Comparison of ENCODE assay signal across 11 cellular contexts in the genomic region with DNA sequence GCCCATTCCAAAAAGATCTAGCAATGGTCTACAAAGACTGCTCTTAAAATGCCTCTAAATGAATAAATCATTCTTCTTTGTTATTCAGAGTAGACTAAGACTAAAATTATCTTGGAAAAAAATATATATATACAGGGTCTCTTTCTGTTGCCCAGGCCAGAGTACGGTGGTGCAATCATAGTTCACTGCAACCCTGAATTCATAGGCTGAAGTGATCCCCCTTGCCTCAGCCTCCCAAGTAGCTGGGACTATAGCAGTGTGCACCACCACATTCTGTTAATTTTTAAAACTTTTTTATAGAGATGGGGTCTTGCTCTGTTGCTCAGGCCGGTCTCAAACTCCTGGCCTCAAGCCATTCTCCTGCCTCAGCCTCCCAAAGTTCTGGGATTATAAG. TPM values are rescaled to one million over a fixed set of nuclear protein-coding genes. Genes with fewer than 3 reads are reported as not detected.
DNase-seq lines count a peak whose midpoint lies in the region; ATAC-seq, FAIRE-seq and TF ChIP-seq lines count a peak whose summit lies in the region.
"Had no signal": no experiment of that assay in that cellular context is flagged by ENCODE, and none has a peak within 500 bp of the region (broad histone marks: within the 10 kb centered on the region; RNA-seq: fewer than 3 reads in every experiment).

No MANE protein-coding gene starts in this region.

- peak overlapping the region; percentile 34 for H2AFZ ChIP-seq in parathyroid adenoma

- 86% methylated on average over 2 of the region's 2 CpGs for WGBS in A549 (ENCODE audit: missing lambda C conversion rate)

- CTCF ChIA-PET in A549 (lab: Yijun Ruan, JAX) = interaction anchor here (0.6 to 1.6 kb wide), 4 partner anchors 9 to 146 kb away, joined by 3 to 4 read pairs (median 3); no protein-coding TSS in a partner anchor

- FAIRE-seq in A549 (lab: Jason Lieb, UNC) = no peak

- ATAC-seq in A549 (peak; percentile 39 to 51; a peak in 3 of 6 replicates), GM18502 (IDR thresholded peaks at IDR 0.05; ENCODE audit: poor library complexity, unreplicated experiment) (no peak)
- ATAC-seq: activated CD4-positive, alpha-beta T cell treated with anti-CD3 and anti-CD28 coated beads for 36 hours had no signal

- H3K4me2 ChIP-seq in A549 = peak overlapping the region; percentile 60
- H3K4me2 ChIP-seq in parathyroid adenoma (ENCODE audit: low read length) = no peak overlapping the region

- H3K27ac ChIP-seq in A549 (peak overlapping the region; percentile 13 to 67; a peak in 4 of 6 replicates), parathyroid adenoma (peak overlapping the region; percentile 31)

- H3K4me3 ChIP-seq in A549 (no peak overlapping the region; the same call in 2 of the 3 replicates), adipocyte (ENCODE audit: low read length) (peak overlapping the region; percentile 75), fibroblast of the aortic adventitia (ENCODE audit: low read depth, low read length) (peak overlapping the region; percentile 55), parathyroid adenoma (ENCODE audit: low read depth, low read length) (no peak overlapping the region)

- H3K36me3 ChIP-seq in adipocyte (ENCODE audit: control insufficient read depth, insufficient read depth, low read length, severe bottlenecking) (no peaks in the 10 kb centered on the region), parathyroid adenoma (ENCODE audit: control insufficient read depth, insufficient read depth, low read length) (no peaks in the 10 kb centered on the region)

- TF ChIP-seq EP300 in A549 (IDR thresholded peaks at IDR 0.05) = no peak

- no peak for TF ChIP-seq POLR2A in A549 (IDR thresholded peaks at IDR 0.05; ENCODE audit: low read length)

- POLR2A ChIA-PET in A549 (lab: Yijun Ruan, JAX) = no interaction called here

- H3K4me1 ChIP-seq in A549 (peaks cover 44% of the 10 kb centered on the region), adipocyte (ENCODE audit: control insufficient read depth, insufficient read depth, low read length) (peaks cover 38% of the 10 kb centered on the region), parathyroid adenoma (peaks cover 23% of the 10 kb centered on the region)

- no peak for TF ChIP-seq CTCF in A549 (IDR thresholded peaks at IDR 0.05)
- TF ChIP-seq CTCF in fibroblast of the aortic adventitia (IDR thresholded peaks at IDR 0.05; ENCODE audit: insufficient read depth, low read length) = no peak
- TF ChIP-seq CTCF in parathyroid adenoma (IDR thresholded peaks at IDR 0.05) = no peak

- H3K9ac ChIP-seq in adipocyte (ENCODE audit: low read length) = peak overlapping the region; percentile 59
- no peak overlapping the region for H3K9ac ChIP-seq in parathyroid adenoma

- H3K27me3 ChIP-seq in adipocyte (replicated peaks; ENCODE audit: control insufficient read depth, insufficient read depth, low read length) (no peaks in the 10 kb centered on the region), parathyroid adenoma (ENCODE audit: control insufficient read depth, insufficient read depth, low read length) (no peaks in the 10 kb centered on the region)

- peaks cover 36% of the 10 kb centered on the region for H3K79me2 ChIP-seq in parathyroid adenoma

- no peak for TF ChIP-seq RAD21 in A549 (conservative IDR thresholded peaks at IDR 0.05 in 1 of 2, IDR thresholded peaks at IDR 0.05 in 1 of 2)

- DNase-seq in A549 (ENCODE audit: low read depth in 1 of 2, low spot score in 1 of 2) (no peak), adipocyte (ENCODE audit: low read depth) (no peak), fibroblast of the aortic adventitia (ENCODE audit: low read depth) (no peak), amniotic stem cell (lab: John Stamatoyannopoulos, UW) (no peak), DMS 273 (lab: John Stamatoyannopoulos, UW; ENCODE audit: unreplicated experiment) (no peak), activated gamma-delta T cell (lab: John Stamatoyannopoulos, UW) (no peak)
- DNase-seq: activated CD4-positive, alpha-beta T cell treated with anti-CD3 and anti-CD28 coated beads for 36 hours; NCI-H510A treated with DMSO at 0.1 percent for 48 hours; stimulated activated CD8-positive, alpha-beta memory T cell treated with anti-CD3 and anti-CD28 coated beads, Interleukin-4, amount 100 ng/mL, for 48 hours had no signal

- H3K9me3 ChIP-seq in A549 (no peaks in the 10 kb centered on the region), adipocyte (ENCODE audit: control insufficient read depth, low read length) (no peaks in the 10 kb centered on the region), parathyroid adenoma (ENCODE audit: control insufficient read depth, low read length) (no peaks in the 10 kb centered on the region)

TF ChIP-seq in A549, 52 proteins besides CTCF, POLR2A, EP300 and RAD21:
- TF ChIP-seq HOXA7 (CRISPR knock-in tag; IDR thresholded peaks at IDR 0.05) (no peak), JUN (IDR thresholded peaks at IDR 0.05) (no peak), BHLHE40 (IDR thresholded peaks at IDR 0.05; ENCODE audit: low read depth, low read length) (no peak), POLR2AphosphoS2 (conservative IDR thresholded peaks at IDR 0.05; ENCODE audit: low read length) (no peak), SREBF2 (IDR thresholded peaks at IDR 0.05) (no peak), HDAC2 (IDR thresholded peaks at IDR 0.05) (no peak), ZC3H11A (IDR thresholded peaks at IDR 0.05) (no peak), PHF8 (IDR thresholded peaks at IDR 0.05; ENCODE audit: borderline replicate concordance, low read depth) (no peak), REST (IDR thresholded peaks at IDR 0.05) (no peak), GATA3 (IDR thresholded peaks at IDR 0.05; ENCODE audit: borderline replicate concordance) (no peak), CBX2 (IDR thresholded peaks at IDR 0.05; ENCODE audit: borderline replicate concordance, low read depth) (no peak), CHD2 (IDR thresholded peaks at IDR 0.05; ENCODE audit: low read length, partially characterized antibody) (no peak), HEYL (CRISPR knock-in tag; IDR thresholded peaks at IDR 0.05) (no peak), EHMT2 (IDR thresholded peaks at IDR 0.05; ENCODE audit: low read depth) (no peak), ATOH8 (CRISPR knock-in tag; IDR thresholded peaks at IDR 0.05; ENCODE audit: low read depth) (no peak), KDM5A (IDR thresholded peaks at IDR 0.05) (no peak), TFCP2L1 (CRISPR knock-in tag; IDR thresholded peaks at IDR 0.05) (no peak)
- TF ChIP-seq, protein P1, sequence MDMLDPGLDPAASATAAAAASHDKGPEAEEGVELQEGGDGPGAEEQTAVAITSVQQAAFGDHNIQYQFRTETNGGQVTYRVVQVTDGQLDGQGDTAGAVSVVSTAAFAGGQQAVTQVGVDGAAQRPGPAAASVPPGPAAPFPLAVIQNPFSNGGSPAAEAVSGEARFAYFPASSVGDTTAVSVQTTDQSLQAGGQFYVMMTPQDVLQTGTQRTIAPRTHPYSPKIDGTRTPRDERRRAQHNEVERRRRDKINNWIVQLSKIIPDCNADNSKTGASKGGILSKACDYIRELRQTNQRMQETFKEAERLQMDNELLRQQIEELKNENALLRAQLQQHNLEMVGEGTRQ (IDR thresholded peaks at IDR 0.05) = no peak

RNA-seq across cellular contexts. Expression of gene WWTR1, which starts 18.7 kb away (rescaled TPM):
- polyA plus RNA-seq in A549 (2011; rRNA removed) (164 and 216 TPM in 2 replicates), A549 (2017; fragmentation: RNase III; extraction: RNeasy Plus Mini Kit Qiagen cat#74134 plus additional on column Dnase treatment) (93.9 to 103 TPM (median 99.7 TPM) in 3 replicates)
- 83.5 and 88.4 TPM in 2 replicates for polyA plus RNA-seq in A549 (2012; cell fraction: cytosol; rRNA removed)
- 88.2 and 134 TPM in 2 replicates for polyA plus RNA-seq in A549 (2012; cell fraction: nucleus; rRNA removed)
- polyA minus RNA-seq in A549 (2011; rRNA and poly(A)+ RNA removed) = 192 and 265 TPM in 2 replicates
- 54.7 and 205 TPM in 2 replicates for total RNA-seq in fibroblast of the aortic adventitia (ENCODE audit: low replicate concordance)

Comparison
In these comparisons a context has a peak if more than half of its experiments do, and no peak if none do; other contexts are left out.
1. H3K4me3 ChIP-seq: peak in adipocyte (single experiment) and fibroblast of the aortic adventitia (single experiment); none in A549 (single experiment) and parathyroid adenoma (single experiment).